In the genomic region with DNA sequence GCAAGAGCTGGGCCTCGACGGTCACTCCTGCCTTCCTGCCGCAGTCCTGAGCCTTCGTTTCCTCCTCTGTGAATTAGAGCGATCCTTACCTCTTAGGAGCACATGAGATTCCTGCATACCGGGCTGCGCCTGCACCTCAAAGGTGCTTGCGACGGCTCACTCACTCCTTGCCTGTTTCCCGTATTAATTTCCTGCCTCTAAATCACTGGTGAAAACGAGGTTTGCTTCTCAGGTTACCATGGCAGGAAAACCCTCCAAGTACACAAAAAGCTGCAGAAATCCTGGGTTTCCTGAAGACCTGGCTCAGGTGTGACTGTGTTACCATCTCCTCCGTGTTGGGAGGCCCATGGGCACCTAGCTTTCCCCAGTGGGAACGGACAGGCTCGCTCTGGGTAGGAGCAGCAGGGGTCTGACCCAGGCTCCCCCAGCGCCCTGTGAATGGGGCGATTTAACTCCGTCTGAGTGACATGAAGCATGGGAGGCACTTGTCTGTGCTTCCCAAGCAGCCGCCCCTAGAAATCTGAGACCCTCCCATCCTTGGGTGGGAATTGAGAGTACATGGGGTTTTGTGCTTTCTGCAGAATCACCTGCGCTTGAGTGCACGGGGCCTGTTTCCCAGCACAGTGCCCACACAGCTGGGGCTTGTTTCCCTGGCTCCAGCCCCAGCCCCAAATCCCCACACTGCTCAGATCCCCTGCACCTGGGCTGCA, we compare ENCODE assay signal across 22 cellular contexts.
"Had no signal": no experiment of that assay in that cellular context is flagged by ENCODE, and none has a peak within 500 bp of the region (broad histone marks: within the 10 kb centered on the region; RNA-seq: fewer than 3 reads in every experiment).

No MANE protein-coding gene starts in this region.

- H3K36me3 Mint-ChIP-seq: activated naive CD4-positive, alpha-beta T cell treated with anti-CD3 and anti-CD28 coated beads, Interleukin-2, amount 50 U/mL, for 24 hours had no signal

- H3K9me3 Mint-ChIP-seq: activated naive CD4-positive, alpha-beta T cell treated with anti-CD3 and anti-CD28 coated beads, Interleukin-2, amount 50 U/mL, for 24 hours; T-helper 1 cell treated with Interleukin-12 subunit alpha and Interleukin-12 subunit beta and Interleukin-4 antibody, amounts not matched to agents 30 μg/mL and 1 μg/mL, for 36 hours had no signal

- H3K4me3 ChIP-seq: breast epithelium had no signal

- H3K27ac ChIP-seq: breast epithelium had no signal

- H3K4me1 Mint-ChIP-seq: activated naive CD4-positive, alpha-beta T cell treated with anti-CD3 and anti-CD28 coated beads, Interleukin-2, amount 50 U/mL, for 24 hours had no signal

- H3K36me3 ChIP-seq: breast epithelium had no signal

- H3K4me3 Mint-ChIP-seq: activated CD8-positive, alpha-beta T cell treated with anti-CD3 and anti-CD28 coated beads, Interleukin-2, amount 10 ng/mL, durations not matched to agents 7 days and 5 days; activated naive CD4-positive, alpha-beta T cell treated with anti-CD3 and anti-CD28 coated beads, Interleukin-2, amount 50 U/mL, for 24 hours; T-helper 1 cell treated with Interleukin-12 subunit alpha and Interleukin-12 subunit beta and Interleukin-4 antibody, amounts not matched to agents 30 μg/mL and 1 μg/mL, for 36 hours had no signal

- H3K4me1 ChIP-seq: breast epithelium had no signal

- DNase-seq: activated CD4-positive, alpha-beta T cell treated with anti-CD3 and anti-CD28 coated beads for 48 hours; activated CD4-positive, alpha-beta T cell treated with anti-CD3 and anti-CD28 coated beads, Interleukin-2, amount 50 U/mL, for 4 hours; activated CD4-positive, CD25-positive, alpha-beta regulatory T cell treated with anti-CD3 and anti-CD28 coated beads, Interleukin-2, amount 50 U/mL, for 72 hours; activated CD8-positive, alpha-beta memory T cell treated with anti-CD3 and anti-CD28 coated beads, Interleukin-2, amount 50 U/mL, for 48 hours; activated CD8-positive, alpha-beta T cell treated with anti-CD3 and anti-CD28 coated beads, Interleukin-2, amount 10 ng/mL, durations not matched to agents 7 days and 5 days; activated naive CD4-positive, alpha-beta T cell; activated T-cell treated with anti-CD3 and anti-CD28 coated beads, Interleukin-2, amount 50 U/mL, for 1 hour; aorta; caudate nucleus; Karpas-422; MM.1S; NCI-H1105; NCI-H1436; NCI-H1694 treated with DMSO at 0.1 percent for 48 hours; NCI-H2029 treated with DMSO at 0.1 percent for 48 hours; NCI-H446; NCI-H524; PC-3; SHP77 treated with DMSO at 0.1 percent for 48 hours had no signal

- H3K9me3 ChIP-seq: breast epithelium had no signal

- H3K27ac Mint-ChIP-seq: activated CD8-positive, alpha-beta T cell treated with anti-CD3 and anti-CD28 coated beads, Interleukin-2, amount 10 ng/mL, durations not matched to agents 7 days and 5 days; activated naive CD4-positive, alpha-beta T cell treated with anti-CD3 and anti-CD28 coated beads, Interleukin-2, amount 50 U/mL, for 24 hours; T-helper 1 cell treated with Interleukin-12 subunit alpha and Interleukin-12 subunit beta and Interleukin-4 antibody, amounts not matched to agents 30 μg/mL and 1 μg/mL, for 36 hours had no signal
